In the genomic region with DNA sequence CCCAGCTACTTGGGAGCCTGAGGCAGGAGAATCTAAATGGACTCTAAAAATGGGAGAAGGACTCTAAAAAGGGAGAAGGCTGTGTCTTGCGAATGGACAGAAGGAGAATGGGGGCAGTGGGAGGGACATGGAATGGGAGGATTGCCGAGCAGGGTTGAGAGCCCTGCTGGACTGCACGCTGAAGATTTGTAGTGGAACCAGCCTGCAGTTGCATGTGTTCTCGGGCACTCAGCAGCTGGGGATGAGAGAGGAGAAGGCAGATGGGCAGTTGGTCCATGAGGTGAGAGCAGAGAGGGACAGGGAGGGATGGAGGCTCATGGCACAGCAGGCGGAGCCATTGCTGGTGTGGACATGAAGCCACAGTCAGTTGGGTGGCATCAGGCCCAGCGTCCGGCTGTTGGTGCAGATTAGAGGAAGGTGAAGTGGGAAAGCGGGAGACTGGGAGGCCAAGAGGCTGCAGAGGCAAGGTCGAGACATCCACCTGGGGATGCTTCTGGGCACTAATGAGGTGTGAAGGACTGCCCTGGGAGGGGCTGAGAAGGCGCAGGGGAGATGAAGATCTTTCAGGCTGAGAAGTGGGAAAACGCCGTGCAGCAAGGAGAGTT, we compare ENCODE assay signal across 23 cellular contexts. TPM values are rescaled to one million over a fixed set of nuclear protein-coding genes. Genes with fewer than 3 reads are reported as not detected.
"Had no signal": no experiment of that assay in that cellular context is flagged by ENCODE, and none has a peak within 500 bp of the region (broad histone marks: within the 10 kb centered on the region; RNA-seq: fewer than 3 reads in every experiment).

No MANE protein-coding gene starts in this region.

- H3K36me3 ChIP-seq: MG63, SJSA1 had no signal

- H3K4me1 ChIP-seq: SJSA1 had no signal

- H3K9me3 ChIP-seq: MG63, SJSA1 had no signal

- H3K4me3 ChIP-seq: MG63, SJSA1, SK-N-MC had no signal

- H3K27me3 ChIP-seq: MG63, SJSA1 had no signal

- FAIRE-seq: RCC 7860 had no signal

- DNase-seq: Karpas-422, KG1, MG63, NCI-H1092, NCI-H1105 treated with DMSO at 0.1 percent for 48 hours, NCI-H1417 treated with DMSO at 0.1 percent for 48 hours, NCI-H146, NCI-H1694 treated with DMSO at 0.1 percent for 48 hours, NCI-H1930, NCI-H2081, NCI-H2107, NCI-H2227 treated with DMSO at 0.1 percent for 48 hours, NCI-H524, NCI-H69, NCI-H774, Right ventricle myocardium superior, RPMI8226, SIG-M5 had no signal

- H3K27ac ChIP-seq: HL-60, SJSA1, SK-N-MC had no signal

RNA-seq across cellular contexts. Expression of gene DCDC2C, which starts 40.7 kb away (rescaled TPM):
- total RNA-seq: NCI-H460, Right ventricle myocardium superior, SJSA1 had no signal
